In the genomic region with DNA sequence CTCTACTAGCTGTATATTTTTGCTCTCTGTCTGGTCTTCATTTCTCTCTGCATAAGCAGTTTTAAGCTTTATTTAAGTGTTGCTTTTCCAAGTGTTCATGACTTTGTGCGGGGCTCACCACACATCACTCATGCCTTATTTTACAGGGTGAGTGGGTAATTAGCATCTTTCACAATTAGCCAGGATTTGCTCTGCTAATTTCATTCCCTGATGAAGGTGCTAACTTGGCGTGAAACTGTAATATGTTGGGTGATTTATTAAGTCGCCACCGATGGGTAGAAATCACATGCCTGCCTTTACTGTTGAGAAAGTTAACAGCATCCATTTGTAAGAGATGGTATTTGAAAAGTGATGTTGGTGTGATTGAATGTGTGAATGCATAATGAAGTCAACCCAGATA, we compare ENCODE assay signal across 33 cellular contexts. TPM values are rescaled to one million over a fixed set of nuclear protein-coding genes. Genes with fewer than 3 reads are reported as not detected.
"Had no signal": no experiment of that assay in that cellular context is flagged by ENCODE, and none has a peak within 500 bp of the region (broad histone marks: within the 10 kb centered on the region; RNA-seq: fewer than 3 reads in every experiment).

No MANE protein-coding gene starts in this region.

- DNase-seq: activated B cell treated with CpG ODN at 0.5 μM for 24 hours; activated CD4-positive, alpha-beta T cell treated with anti-CD3 and anti-CD28 coated beads for 48 hours; activated CD4-positive, alpha-beta T cell treated with anti-CD3 and anti-CD28 coated beads, Interleukin-2, amount 50 U/mL, for 1 hour; activated CD4-positive, alpha-beta T cell treated with anti-CD3 and anti-CD28 coated beads, Interleukin-2, amount 50 U/mL, for 48 hours; activated CD8-positive, alpha-beta memory T cell treated with anti-CD3 and anti-CD28 coated beads for 24 hours; activated CD8-positive, alpha-beta T cell treated with anti-CD3 and anti-CD28 coated beads for 36 hours; activated effector memory CD4-positive, alpha-beta T cell treated with anti-CD3 and anti-CD28 coated beads, Interleukin-2, amount 50 U/mL, for 16 hours; activated naive CD4-positive, alpha-beta T cell treated with anti-CD3 and anti-CD28 coated beads for 36 hours; activated naive CD8-positive, alpha-beta T cell treated with anti-CD3 and anti-CD28 coated beads for 36 hours; activated naive CD8-positive, alpha-beta T cell treated with anti-CD3 and anti-CD28 coated beads, Interleukin-2, amount 50 U/mL, for 24 hours; activated T-cell treated with anti-CD3 and anti-CD28 coated beads, Interleukin-2, amount 50 U/mL, for 48 hours; adrenal gland; amygdala; aorta; body of pancreas; caudate nucleus; effector CD8-positive, alpha-beta T cell; foreskin keratinocyte; gastrocnemius medialis; heart right ventricle; T-helper 1 cell; T-helper 17 cell; T1000 had no signal

- H3K36me3 ChIP-seq: adrenal gland, esophagus muscularis mucosa, gastrocnemius medialis, heart right ventricle, WERI-Rb-1 had no signal

- H3K9me3 Mint-ChIP-seq: activated B cell treated with CpG ODN at 0.5 μM for 24 hours; activated naive CD4-positive, alpha-beta T cell treated with anti-CD3 and anti-CD28 coated beads for 36 hours; activated naive CD8-positive, alpha-beta T cell treated with anti-CD3 and anti-CD28 coated beads for 36 hours; activated naive CD8-positive, alpha-beta T cell treated with anti-CD3 and anti-CD28 coated beads, Interleukin-2, amount 50 U/mL, for 24 hours; activated T-helper 1 cell treated with anti-CD3 and anti-CD28 coated beads, Interleukin-12 subunit alpha, Interleukin-12 subunit beta, Interleukin-2, Interleukin-4 antibody, amounts not matched to agents 30 ng/mL and 10 ng/mL and 1 ng/mL, durations not matched to agents 14 hours and 24 hours and 36 hours; activated T-helper 2 cell treated with anti-CD3 and anti-CD28 coated beads, Interferon-gamma antibody, Interleukin-2, Interleukin-4, amounts not matched to agents 10 μg/mL and 5 μg/mL and 100 μg/mL, durations not matched to agents 14 hours and 24 hours and 36 hours; T-helper 2 cell treated with Interferon-gamma antibody and Interleukin-4, amounts not matched to agents 5 μg/mL and 100 μg/mL, for 36 hours had no signal

- H3K27ac ChIP-seq: adrenal gland, body of pancreas, esophagus muscularis mucosa, foreskin keratinocyte, gastrocnemius medialis, heart right ventricle, WERI-Rb-1 had no signal

- H3K9me3 ChIP-seq: adrenal gland, body of pancreas, esophagus muscularis mucosa, gastrocnemius medialis, heart right ventricle had no signal

- H3K4me3 Mint-ChIP-seq: activated B cell treated with CpG ODN at 0.5 μM for 24 hours; activated CD8-positive, alpha-beta T cell treated with anti-CD3 and anti-CD28 coated beads for 36 hours; activated naive CD4-positive, alpha-beta T cell treated with anti-CD3 and anti-CD28 coated beads for 36 hours; activated naive CD4-positive, alpha-beta T cell treated with anti-CD3 and anti-CD28 coated beads, Interleukin-2, amount 50 U/mL, for 24 hours; activated naive CD8-positive, alpha-beta T cell treated with anti-CD3 and anti-CD28 coated beads for 36 hours; activated naive CD8-positive, alpha-beta T cell treated with anti-CD3 and anti-CD28 coated beads, Interleukin-2, amount 50 U/mL, for 24 hours; activated T-helper 1 cell treated with anti-CD3 and anti-CD28 coated beads, Interleukin-12 subunit alpha, Interleukin-12 subunit beta, Interleukin-2, Interleukin-4 antibody, amounts not matched to agents 30 ng/mL and 10 ng/mL and 1 ng/mL, durations not matched to agents 14 hours and 24 hours and 36 hours; T-helper 17 cell; T-helper 2 cell treated with Interferon-gamma antibody and Interleukin-4, amounts not matched to agents 5 μg/mL and 100 μg/mL, for 36 hours had no signal

- ATAC-seq: activated CD4-positive, CD25-positive, alpha-beta regulatory T cell treated with anti-CD3 and anti-CD28 coated beads, Interleukin-2, amount 50 U/mL, for 24 hours; activated CD8-positive, alpha-beta T cell treated with anti-CD3 and anti-CD28 coated beads for 36 hours; activated naive CD8-positive, alpha-beta T cell treated with anti-CD3 and anti-CD28 coated beads, Interleukin-2, amount 50 U/mL, for 24 hours; body of pancreas; foreskin keratinocyte; gastrocnemius medialis; heart right ventricle; T-helper 17 cell had no signal

- H3K4me1 ChIP-seq: body of pancreas, gastrocnemius medialis, heart right ventricle had no signal

- H3K4me3 ChIP-seq: adrenal gland, body of pancreas, esophagus muscularis mucosa, gastrocnemius medialis, heart right ventricle had no signal

- H3K4me1 Mint-ChIP-seq: activated B cell treated with CpG ODN at 0.5 μM for 24 hours; activated naive CD4-positive, alpha-beta T cell treated with anti-CD3 and anti-CD28 coated beads, Interleukin-2, amount 50 U/mL, for 24 hours; activated naive CD8-positive, alpha-beta T cell treated with anti-CD3 and anti-CD28 coated beads for 36 hours; activated naive CD8-positive, alpha-beta T cell treated with anti-CD3 and anti-CD28 coated beads, Interleukin-2, amount 50 U/mL, for 24 hours; T-helper 17 cell had no signal

- H3K27ac Mint-ChIP-seq: activated B cell treated with CpG ODN at 0.5 μM for 24 hours; activated CD8-positive, alpha-beta T cell treated with anti-CD3 and anti-CD28 coated beads for 36 hours; activated naive CD4-positive, alpha-beta T cell treated with anti-CD3 and anti-CD28 coated beads for 36 hours; activated naive CD4-positive, alpha-beta T cell treated with anti-CD3 and anti-CD28 coated beads, Interleukin-2, amount 50 U/mL, for 24 hours; activated naive CD8-positive, alpha-beta T cell treated with anti-CD3 and anti-CD28 coated beads for 36 hours; activated naive CD8-positive, alpha-beta T cell treated with anti-CD3 and anti-CD28 coated beads, Interleukin-2, amount 50 U/mL, for 24 hours; activated T-helper 1 cell treated with anti-CD3 and anti-CD28 coated beads, Interleukin-12 subunit alpha, Interleukin-12 subunit beta, Interleukin-2, Interleukin-4 antibody, amounts not matched to agents 30 ng/mL and 10 ng/mL and 1 ng/mL, durations not matched to agents 14 hours and 24 hours and 36 hours; activated T-helper 2 cell treated with anti-CD3 and anti-CD28 coated beads, Interferon-gamma antibody, Interleukin-2, Interleukin-4, amounts not matched to agents 10 μg/mL and 5 μg/mL and 100 μg/mL, durations not matched to agents 14 hours and 24 hours and 36 hours; T-helper 17 cell; T-helper 2 cell treated with Interferon-gamma antibody and Interleukin-4, amounts not matched to agents 5 μg/mL and 100 μg/mL, for 36 hours had no signal

- H3K36me3 Mint-ChIP-seq: activated naive CD4-positive, alpha-beta T cell treated with anti-CD3 and anti-CD28 coated beads, Interleukin-2, amount 50 U/mL, for 24 hours; activated naive CD8-positive, alpha-beta T cell treated with anti-CD3 and anti-CD28 coated beads for 36 hours had no signal

- H3K27me3 ChIP-seq: adrenal gland, body of pancreas, esophagus muscularis mucosa, foreskin keratinocyte, gastrocnemius medialis had no signal

- H3K27me3 Mint-ChIP-seq: activated B cell treated with CpG ODN at 0.5 μM for 24 hours; activated CD8-positive, alpha-beta T cell treated with anti-CD3 and anti-CD28 coated beads for 36 hours; activated naive CD4-positive, alpha-beta T cell treated with anti-CD3 and anti-CD28 coated beads, Interleukin-2, amount 50 U/mL, for 24 hours; activated naive CD8-positive, alpha-beta T cell treated with anti-CD3 and anti-CD28 coated beads for 36 hours; activated naive CD8-positive, alpha-beta T cell treated with anti-CD3 and anti-CD28 coated beads, Interleukin-2, amount 50 U/mL, for 24 hours; T-helper 17 cell had no signal

RNA-seq across cellular contexts. Expression of a gene that starts 44.7 kb away (rescaled TPM):
- total RNA-seq: activated B cell treated with CpG ODN at 0.5 μM for 24 hours; activated CD8-positive, alpha-beta T cell treated with anti-CD3 and anti-CD28 coated beads for 36 hours; activated naive CD4-positive, alpha-beta T cell treated with anti-CD3 and anti-CD28 coated beads for 36 hours; activated naive CD8-positive, alpha-beta T cell treated with anti-CD3 and anti-CD28 coated beads for 36 hours; activated T-helper 1 cell treated with anti-CD3 and anti-CD28 coated beads, Interleukin-12 subunit alpha, Interleukin-12 subunit beta, Interleukin-2, Interleukin-4 antibody, amounts not matched to agents 30 ng/mL and 10 ng/mL and 1 ng/mL, durations not matched to agents 14 hours and 24 hours and 36 hours; activated T-helper 2 cell treated with anti-CD3 and anti-CD28 coated beads, Interferon-gamma antibody, Interleukin-2, Interleukin-4, amounts not matched to agents 10 μg/mL and 5 μg/mL and 100 μg/mL, durations not matched to agents 14 hours and 24 hours and 36 hours; adrenal gland; aorta; body of pancreas; chondrocyte; dermis microvascular lymphatic vessel endothelial cell; epithelial cell of proximal tubule; esophagus muscularis mucosa; foreskin keratinocyte; gastrocnemius medialis; heart right ventricle; T-helper 17 cell had no signal
- polyA plus RNA-seq: adrenal gland, aorta, foreskin keratinocyte, heart right ventricle had no signal

RNA-seq across cellular contexts. Expression of a gene that starts 50.2 kb away (rescaled TPM):
- total RNA-seq: activated B cell treated with CpG ODN at 0.5 μM for 24 hours; activated CD8-positive, alpha-beta T cell treated with anti-CD3 and anti-CD28 coated beads for 36 hours; activated naive CD4-positive, alpha-beta T cell treated with anti-CD3 and anti-CD28 coated beads for 36 hours; activated naive CD8-positive, alpha-beta T cell treated with anti-CD3 and anti-CD28 coated beads for 36 hours; activated T-helper 1 cell treated with anti-CD3 and anti-CD28 coated beads, Interleukin-12 subunit alpha, Interleukin-12 subunit beta, Interleukin-2, Interleukin-4 antibody, amounts not matched to agents 30 ng/mL and 10 ng/mL and 1 ng/mL, durations not matched to agents 14 hours and 24 hours and 36 hours; activated T-helper 2 cell treated with anti-CD3 and anti-CD28 coated beads, Interferon-gamma antibody, Interleukin-2, Interleukin-4, amounts not matched to agents 10 μg/mL and 5 μg/mL and 100 μg/mL, durations not matched to agents 14 hours and 24 hours and 36 hours; adrenal gland; aorta; body of pancreas; chondrocyte; dermis microvascular lymphatic vessel endothelial cell; epithelial cell of proximal tubule; esophagus muscularis mucosa; foreskin keratinocyte; gastrocnemius medialis; heart right ventricle; T-helper 17 cell had no signal
- polyA plus RNA-seq: adrenal gland, aorta, foreskin keratinocyte, heart right ventricle had no signal

RNA-seq across cellular contexts. Expression of a gene that starts 52.9 kb away (rescaled TPM):
- total RNA-seq: activated B cell treated with CpG ODN at 0.5 μM for 24 hours; activated CD8-positive, alpha-beta T cell treated with anti-CD3 and anti-CD28 coated beads for 36 hours; activated naive CD4-positive, alpha-beta T cell treated with anti-CD3 and anti-CD28 coated beads for 36 hours; activated naive CD8-positive, alpha-beta T cell treated with anti-CD3 and anti-CD28 coated beads for 36 hours; activated T-helper 1 cell treated with anti-CD3 and anti-CD28 coated beads, Interleukin-12 subunit alpha, Interleukin-12 subunit beta, Interleukin-2, Interleukin-4 antibody, amounts not matched to agents 30 ng/mL and 10 ng/mL and 1 ng/mL, durations not matched to agents 14 hours and 24 hours and 36 hours; activated T-helper 2 cell treated with anti-CD3 and anti-CD28 coated beads, Interferon-gamma antibody, Interleukin-2, Interleukin-4, amounts not matched to agents 10 μg/mL and 5 μg/mL and 100 μg/mL, durations not matched to agents 14 hours and 24 hours and 36 hours; adrenal gland; aorta; body of pancreas; chondrocyte; dermis microvascular lymphatic vessel endothelial cell; epithelial cell of proximal tubule; esophagus muscularis mucosa; foreskin keratinocyte; gastrocnemius medialis; heart right ventricle; T-helper 17 cell had no signal
- polyA plus RNA-seq: adrenal gland, aorta, foreskin keratinocyte, heart right ventricle had no signal
